In genomic region chr14:74712499-74713394, GRCh38 we compare ENCODE assay signal across 1 cellular context.
TF ChIP-seq lines count a peak whose summit lies in the region.

AREL1 (minus strand) TSS chr14:74713080; CDS start chr14:74685615, 27,465 bp downstream.
FCF1 (plus strand) TSS chr14:74713144; CDS start chr14:74713198, 54 bp downstream.

TF ChIP-seq in K562, 482 proteins besides CTCF, POLR2A, EP300 and RAD21 (continued from another document and continues in another):
- no peak for TF ChIP-seq FIP1L1 (IDR thresholded peaks at IDR 0.05; ENCODE audit: low read depth, low read length, poor library complexity, severe bottlenecking)
- TF ChIP-seq CC2D1A (IDR thresholded peaks at IDR 0.05), result no peak
- no peak for TF ChIP-seq HEY1 (CRISPR knock-in tag; IDR thresholded peaks at IDR 0.05; ENCODE audit: borderline replicate concordance)
- no peak for TF ChIP-seq NELFE (IDR thresholded peaks at IDR 0.05; ENCODE audit: insufficient read depth, insufficient read length)
- TF ChIP-seq TSHZ1 (CRISPR knock-in tag; IDR thresholded peaks at IDR 0.05), result no peak
- TF ChIP-seq CREB3L1 (IDR thresholded peaks at IDR 0.05; ENCODE audit: borderline replicate concordance, low read depth), result peak; percentile 36; the same call in 1 of the 2 replicates
- no peak for TF ChIP-seq SRSF3 (IDR thresholded peaks at IDR 0.05; ENCODE audit: insufficient read depth, low read length)
- TF ChIP-seq RUNX1 (IDR thresholded peaks at IDR 0.05; ENCODE audit: low read depth), result no peak
- peak; percentile 97 for TF ChIP-seq MTA1 (IDR thresholded peaks at IDR 0.05; ENCODE audit: borderline replicate concordance)
- TF ChIP-seq MNT (conservative IDR thresholded peaks at IDR 0.05), result peak; percentile 73 to 89
- TF ChIP-seq TAL1 (IDR thresholded peaks at IDR 0.05), result no peak
- TF ChIP-seq RCOR1 (IDR thresholded peaks at IDR 0.05; ENCODE audit: borderline replicate concordance in 1 of 2, low read depth in 2 of 2, low read length in 2 of 2), result peak in 1 of 2 experiments; percentile 36; a peak in 1 of 4 replicates
- peak; percentile 63; the same call in 1 of the 2 replicates for TF ChIP-seq PML (IDR thresholded peaks at IDR 0.05; ENCODE audit: low read length)
- no peak for TF ChIP-seq ZNF280B (CRISPR knock-in tag; IDR thresholded peaks at IDR 0.05)
- no peak for TF ChIP-seq RNF219 (CRISPR knock-in tag; IDR thresholded peaks at IDR 0.05)
- no peak for TF ChIP-seq CHAMP1 (IDR thresholded peaks at IDR 0.05)
- TF ChIP-seq NFRKB (IDR thresholded peaks at IDR 0.05; ENCODE audit: low read depth), result no peak
- no peak for TF ChIP-seq ARID2 (IDR thresholded peaks at IDR 0.05)
- no peak for TF ChIP-seq ZNF449 (CRISPR knock-in tag; IDR thresholded peaks at IDR 0.05)
- TF ChIP-seq SAFB (IDR thresholded peaks at IDR 0.05; ENCODE audit: borderline replicate concordance, low read depth, low read length), result no peak
- no peak for TF ChIP-seq SRSF9 (IDR thresholded peaks at IDR 0.05; ENCODE audit: borderline replicate concordance, low read depth, low read length)
- TF ChIP-seq NFYB (IDR thresholded peaks at IDR 0.05; ENCODE audit: extremely low read depth, insufficient read length), result no peak
- peak; percentile 79; the same call in 1 of the 2 replicates for TF ChIP-seq NBN (IDR thresholded peaks at IDR 0.05; ENCODE audit: low read depth)
- TF ChIP-seq THRB (CRISPR knock-in tag; conservative IDR thresholded peaks at IDR 0.05), result no peak
- TF ChIP-seq POLR2AphosphoS2 (IDR thresholded peaks at IDR 0.05; ENCODE audit: low read length), result no peak
- TF ChIP-seq PCBP2 (IDR thresholded peaks at IDR 0.05; ENCODE audit: low read depth, low read length, poor library complexity, severe bottlenecking), result no peak
- no peak for TF ChIP-seq E2F5 (CRISPR knock-in tag; IDR thresholded peaks at IDR 0.05)
- TF ChIP-seq FUS (optimal IDR thresholded peaks at IDR 0.05; ENCODE audit: low read depth, low read length), result no peak
- TF ChIP-seq MYBL2 (IDR thresholded peaks at IDR 0.05; ENCODE audit: low read depth), result no peak
- TF ChIP-seq MYBL2 (CRISPR knock-in tag; IDR thresholded peaks at IDR 0.05; ENCODE audit: borderline replicate concordance), result no peak
- TF ChIP-seq CUX1 (CRISPR knock-in tag; IDR thresholded peaks at IDR 0.05), result no peak
- no peak for TF ChIP-seq ZEB2 (IDR thresholded peaks at IDR 0.05)
- TF ChIP-seq NR4A1 (CRISPR knock-in tag; IDR thresholded peaks at IDR 0.05), result no peak
- no peak for TF ChIP-seq NR4A1 (tag; IDR thresholded peaks at IDR 0.05)
- no peak for TF ChIP-seq DMBX1 (CRISPR knock-in tag; IDR thresholded peaks at IDR 0.05; ENCODE audit: borderline replicate concordance)
